In genomic region chr6:145627451-145627850, GRCh38 we compare ENCODE assay signal across 24 cellular contexts.
"Had no signal": no experiment of that assay in that cellular context is flagged by ENCODE, and none has a peak within 500 bp of the region (broad histone marks: within the 10 kb centered on the region; RNA-seq: fewer than 3 reads in every experiment).

No MANE protein-coding gene starts in this region.

- H3K27me3 ChIP-seq: MG63, SJCRH30 had no signal

- DNase-seq: Karpas-422, KG1, MG63, NCI-H1092, NCI-H1105 treated with DMSO at 0.1 percent for 48 hours, NCI-H1417 treated with DMSO at 0.1 percent for 48 hours, NCI-H146, NCI-H1694 treated with DMSO at 0.1 percent for 48 hours, NCI-H1930, NCI-H2081 treated with DMSO at 0.1 percent for 48 hours, NCI-H2171, NCI-H226, NCI-H446, NCI-H510A, NCI-H524 treated with DMSO at 0.1 percent for 48 hours, NCI-H69, NCI-H774, SHP77 treated with DMSO at 0.1 percent for 48 hours, SJCRH30, T-helper 1 cell had no signal

- H3K27ac ChIP-seq: HL-60, RWPE1, SJCRH30 had no signal

- H3K9me3 ChIP-seq: MG63, SJCRH30 had no signal

- ATAC-seq: Panc1, SK-N-SH treated with all-trans-retinoic acid at 6 μM for 48 hours had no signal

- H3K4me3 ChIP-seq: MG63, SJCRH30 had no signal

- H3K36me3 ChIP-seq: MG63, SJCRH30 had no signal

- H3K4me1 ChIP-seq: SJCRH30 had no signal
